Comparison of ENCODE assay signal across 10 cellular contexts in genomic region chr4:103011378-103012025, GRCh38. TPM values are rescaled to one million over a fixed set of nuclear protein-coding genes. Genes with fewer than 3 reads are reported as not detected.
DNase-seq lines count a peak whose midpoint lies in the region; ATAC-seq and TF ChIP-seq lines count a peak whose summit lies in the region.
"Had no signal": no experiment of that assay in that cellular context is flagged by ENCODE, and none has a peak within 500 bp of the region (broad histone marks: within the 10 kb centered on the region; RNA-seq: fewer than 3 reads in every experiment).

No MANE protein-coding gene starts in this region.

- H3K4me3 ChIP-seq in RWPE2 (ENCODE audit: severe bottlenecking) (no peak overlapping the region), fibroblast of lung (replicated peaks in 1 of 4; ENCODE audit: control extremely low read depth in 1 of 4, insufficient read depth in 1 of 4, low read depth in 3 of 4, low read length in 4 of 4) (no peak overlapping the region)
- H3K4me3 ChIP-seq in CD8-positive, alpha-beta memory T cell (ENCODE audit: low read length), result no peak overlapping the region

- no peaks in the 10 kb centered on the region for H4K20me1 ChIP-seq in fibroblast of lung (ENCODE audit: control insufficient read depth, extremely low read depth, insufficient read depth, low read length)

- ATAC-seq in RWPE2 (ENCODE audit: low read depth) (peak; percentile 82), HG03039 (IDR thresholded peaks at IDR 0.05; ENCODE audit: unreplicated experiment) (no peak)

- no peaks in the 10 kb centered on the region for H3K79me2 ChIP-seq in fibroblast of lung (ENCODE audit: control insufficient read depth, insufficient read depth, low read length)

- peak overlapping the region; percentile 21 for H3K27ac ChIP-seq in RWPE2 (ENCODE audit: poor library complexity, severe bottlenecking)
- no peak overlapping the region for H3K27ac ChIP-seq in fibroblast of lung (ENCODE audit: insufficient read depth, low read length)
- H3K27ac ChIP-seq in CD8-positive, alpha-beta memory T cell (ENCODE audit: low read depth, low read length), result no peak overlapping the region

- H3K4me2 ChIP-seq in fibroblast of lung (ENCODE audit: extremely low read depth, insufficient read depth, low read length), result no peak overlapping the region

- no peak overlapping the region for H3K9ac ChIP-seq in fibroblast of lung (ENCODE audit: insufficient read depth, low read length)

- no peaks in the 10 kb centered on the region for H3K36me3 Mint-ChIP-seq in CD8-positive, alpha-beta memory T cell

- H3K4me1 ChIP-seq in RWPE2 (ENCODE audit: insufficient read depth, poor library complexity, severe bottlenecking) (peaks cover 14% of the 10 kb centered on the region), fibroblast of lung (ENCODE audit: control insufficient read depth, extremely low read depth, insufficient read depth, low read length) (no peaks in the 10 kb centered on the region)
- no peaks in the 10 kb centered on the region for H3K4me1 ChIP-seq in CD8-positive, alpha-beta memory T cell (ENCODE audit: insufficient read depth, low read length)

- H3K9me3 Mint-ChIP-seq in CD8-positive, alpha-beta memory T cell, result no peaks in the 10 kb centered on the region
- H3K9me3 Mint-ChIP-seq: dendritic cell treated with granulocyte-macrophage colony-stimulating factor and Interleukin-4, amounts not matched to agents 40 ng/mL and 50 ng/mL, for 4 days had no signal

- DNase-seq in A172 (ENCODE audit: low spot score) (peak; percentile 47), RWPE2 (ENCODE audit: low spot score) (peak; percentile 66), fibroblast of lung (ENCODE audit: low read depth in 2 of 2) (peak; percentile 17 to 58), myocyte (ENCODE audit: low read depth) (peak; percentile 11), COLO668 (lab: John Stamatoyannopoulos, UW; ENCODE audit: unreplicated experiment) (no peak)
- no peak for DNase-seq in CD8-positive, alpha-beta memory T cell
- no peak for DNase-seq in activated T-cell treated with anti-CD3 and anti-CD28 coated beads, Interleukin-2, amount 50 U/mL, for 1 hour
- DNase-seq: activated CD4-positive, CD25-positive, alpha-beta regulatory T cell treated with anti-CD3 and anti-CD28 coated beads, Interleukin-2, amount 50 U/mL, for 72 hours had no signal

- no peaks in the 10 kb centered on the region for H3K36me3 ChIP-seq in RWPE2 (ENCODE audit: low read depth)
- no peaks in the 10 kb centered on the region for H3K36me3 ChIP-seq in fibroblast of lung (ENCODE audit: control insufficient read depth, insufficient read depth, low read length)
- no peaks in the 10 kb centered on the region for H3K36me3 ChIP-seq in CD8-positive, alpha-beta memory T cell (ENCODE audit: insufficient read depth, low read length)

- CTCF ChIA-PET in CD8-positive, alpha-beta memory T cell (lab: Charles Lee), result interaction anchor here (1.0 to 1.2 kb wide), 2 partner anchors 89 to 563 kb away, joined by 3 to 6 read pairs; no protein-coding TSS in a partner anchor

- no peaks in the 10 kb centered on the region for H3K4me1 Mint-ChIP-seq in CD8-positive, alpha-beta memory T cell

- H2AFZ ChIP-seq in fibroblast of lung (ENCODE audit: low read length), result no peak overlapping the region

- H3K27ac Mint-ChIP-seq in CD8-positive, alpha-beta memory T cell, result no peak overlapping the region
- H3K27ac Mint-ChIP-seq: dendritic cell treated with granulocyte-macrophage colony-stimulating factor and Interleukin-4, amounts not matched to agents 40 ng/mL and 50 ng/mL, for 4 days had no signal

- H3K9me3 ChIP-seq in RWPE2 (ENCODE audit: severe bottlenecking) (no peaks in the 10 kb centered on the region), fibroblast of lung (ENCODE audit: control insufficient read depth, insufficient read depth, low read depth, low read length) (no peaks in the 10 kb centered on the region)
- H3K9me3 ChIP-seq in CD8-positive, alpha-beta memory T cell (ENCODE audit: low read length), result no peaks in the 10 kb centered on the region

- H3K27me3 Mint-ChIP-seq in CD8-positive, alpha-beta memory T cell, result no peaks in the 10 kb centered on the region
- H3K27me3 Mint-ChIP-seq: dendritic cell treated with granulocyte-macrophage colony-stimulating factor and Interleukin-4, amounts not matched to agents 40 ng/mL and 50 ng/mL, for 4 days had no signal

- H3K27me3 ChIP-seq in RWPE2 (ENCODE audit: insufficient read depth, poor library complexity, severe bottlenecking) (no peaks in the 10 kb centered on the region), fibroblast of lung (ENCODE audit: control insufficient read depth, insufficient read depth, low read length) (no peaks in the 10 kb centered on the region)
- no peaks in the 10 kb centered on the region for H3K27me3 ChIP-seq in CD8-positive, alpha-beta memory T cell (ENCODE audit: insufficient read depth, low read length, poor library complexity, severe bottlenecking)

- no peak overlapping the region for H3K4me3 Mint-ChIP-seq in CD8-positive, alpha-beta memory T cell
- H3K4me3 Mint-ChIP-seq: dendritic cell treated with granulocyte-macrophage colony-stimulating factor and Interleukin-4, amounts not matched to agents 40 ng/mL and 50 ng/mL, for 4 days had no signal

- TF ChIP-seq CTCF in RWPE2 (IDR thresholded peaks at IDR 0.05; ENCODE audit: poor library complexity, severe bottlenecking) (no peak), fibroblast of lung (conservative IDR thresholded peaks at IDR 0.05 in 1 of 2, IDR thresholded peaks at IDR 0.05 in 1 of 2; ENCODE audit: low read depth in 1 of 2, low read length in 2 of 2) (no peak)

- POLR2A ChIA-PET in CD8-positive, alpha-beta memory T cell (lab: Charles Lee), result no interaction called here

RNA-seq across cellular contexts. Expression of gene SLC9B1, which starts 8.0 kb away (rescaled TPM):
- 0.10 and 0.43 TPM in 2 replicates for total RNA-seq in A172 (2014; rRNA removed; shearing (Covaris generic))
- total RNA-seq in fibroblast of lung, result 1.8 and 2.0 TPM in 2 replicates
- polyA plus RNA-seq in fibroblast of lung, result 0.46 and 1.1 TPM in 2 replicates
- polyA plus RNA-seq in fibroblast of lung (2012), result 0.25 and 0.65 TPM in 2 replicates
- 1.1 TPM in 1 of 2 replicates, not detected in the other for polyA minus RNA-seq in fibroblast of lung (ENCODE audit: low replicate concordance)
- 1.1 and 2.4 TPM in 2 replicates for total RNA-seq in myocyte
- 0.42 TPM for polyA plus RNA-seq in myocyte (2012)
- 1 to 10 TPM; 1.2 to 1.7 TPM for total RNA-seq in CD8-positive, alpha-beta memory T cell
- polyA plus RNA-seq in CD8-positive, alpha-beta memory T cell, result 1.2 TPM

Comparison
In these comparisons a context has a peak if more than half of its experiments do, and no peak if none do; other contexts are left out.
1. DNase-seq: peak in A172 (single experiment), RWPE2 (single experiment), fibroblast of lung (2 of 2) and myocyte (single experiment); none in CD8-positive, alpha-beta memory T cell (0 of 5), activated T-cell treated with anti-CD3 and anti-CD28 coated beads, Interleukin-2, amount 50 U/mL, for 1 hour (single experiment) and COLO668 (single experiment).